ENCODE assay signal across 9 cellular contexts in the genomic region with DNA sequence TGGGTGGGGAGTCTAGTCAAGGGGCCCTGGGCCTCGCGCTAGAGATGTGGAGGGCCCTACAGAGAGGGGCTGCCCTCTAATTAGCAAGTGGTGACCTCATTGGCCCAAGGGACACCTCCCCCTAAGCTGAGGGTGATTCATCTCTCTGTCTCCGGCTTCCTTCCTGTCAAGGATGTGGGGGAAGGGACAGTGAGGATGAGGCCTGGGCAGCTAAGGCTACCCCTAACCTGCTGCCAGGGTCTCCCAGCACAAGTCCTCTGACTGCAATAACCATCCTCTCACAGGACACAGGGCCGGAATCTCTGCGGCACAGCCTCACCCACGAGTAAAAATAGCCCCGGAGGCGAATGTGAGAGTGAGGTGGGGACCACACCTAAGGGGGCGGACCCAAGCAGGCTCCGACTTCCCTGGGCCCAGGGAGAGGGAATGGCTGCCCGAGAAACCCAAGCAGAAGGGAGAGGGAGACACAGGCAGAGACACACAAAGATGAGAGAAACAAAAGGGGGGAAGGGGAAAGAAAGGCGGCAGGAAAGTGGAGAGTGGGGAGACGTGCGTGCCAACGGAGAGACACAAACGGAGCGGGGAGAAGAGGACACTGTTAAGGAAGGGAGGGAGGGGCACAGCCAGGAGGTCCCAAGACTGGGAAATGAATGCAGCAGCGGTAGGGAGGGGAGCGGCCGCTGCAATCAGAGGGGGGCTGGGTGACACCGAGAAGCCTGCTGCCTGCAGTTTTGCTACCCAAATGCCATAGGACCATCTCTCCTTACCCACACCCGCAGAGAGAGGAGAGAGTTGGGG. TPM values are rescaled to one million over a fixed set of nuclear protein-coding genes. Genes with fewer than 3 reads are reported as not detected.
DNase-seq lines count a peak whose midpoint lies in the region; ATAC-seq and TF ChIP-seq lines count a peak whose summit lies in the region.
"Had no signal": no experiment of that assay in that cellular context is flagged by ENCODE, and none has a peak within 500 bp of the region (broad histone marks: within the 10 kb centered on the region; RNA-seq: fewer than 3 reads in every experiment).

No MANE protein-coding gene starts in this region.

- WGBS in ovary, 3 donors, result 2 to 4% (median 3%) methylated on average over 22 of the region's 22 CpGs

- peak; percentile 38 for TF ChIP-seq POLR2A in ovary (IDR thresholded peaks at IDR 0.05)

- no peaks in the 10 kb centered on the region for H3K9me3 Mint-ChIP-seq in activated T-helper 2 cell treated with anti-CD3 and anti-CD28 coated beads, Interferon-gamma antibody, Interleukin-2, Interleukin-4, amounts not matched to agents 10 μg/mL and 5 μg/mL and 100 μg/mL, durations not matched to agents 14 hours and 24 hours and 36 hours

- H3K27me3 Mint-ChIP-seq in activated T-helper 2 cell treated with anti-CD3 and anti-CD28 coated beads, Interferon-gamma antibody, Interleukin-2, Interleukin-4, amounts not matched to agents 10 μg/mL and 5 μg/mL and 100 μg/mL, durations not matched to agents 14 hours and 24 hours and 36 hours (ENCODE audit: low read depth), result no peaks in the 10 kb centered on the region

- DNase-seq in Panc1 (ENCODE audit: low read depth, low spot score) (no peak), foreskin melanocyte (peak; percentile 59), ovary (peak; percentile 42 to 57 (median 56)), cerebellar cortex (ENCODE audit: low spot score) (no peak)
- DNase-seq in activated T-helper 2 cell treated with anti-CD3 and anti-CD28 coated beads, Interferon-gamma antibody, Interleukin-2, Interleukin-4, amounts not matched to agents 10 μg/mL and 5 μg/mL and 100 μg/mL, durations not matched to agents 14 hours and 24 hours and 36 hours (ENCODE audit: low spot score), result peak; percentile 60

- H3K36me3 ChIP-seq in BLaER1 (peaks cover 43% of the 10 kb centered on the region), Panc1 (ENCODE audit: control insufficient read depth, insufficient read depth, low read length) (peaks cover 21% of the 10 kb centered on the region), ovary (no peaks in the 10 kb centered on the region)

- CTCF ChIA-PET in Panc1 (lab: Charles Lee), result no interaction called here

- H3K9me3 ChIP-seq in BLaER1, result no peaks in the 10 kb centered on the region
- no peaks in the 10 kb centered on the region for H3K9me3 ChIP-seq in Panc1 (ENCODE audit: control insufficient read depth, insufficient read depth, low read depth, low read length)
- H3K9me3 ChIP-seq in ovary, result no peaks in the 10 kb centered on the region

- peaks cover 63% of the 10 kb centered on the region for H3K36me3 Mint-ChIP-seq in activated T-helper 2 cell treated with anti-CD3 and anti-CD28 coated beads, Interferon-gamma antibody, Interleukin-2, Interleukin-4, amounts not matched to agents 10 μg/mL and 5 μg/mL and 100 μg/mL, durations not matched to agents 14 hours and 24 hours and 36 hours (ENCODE audit: low read depth)

- POLR2A ChIA-PET in Panc1 (lab: Charles Lee), result interaction anchor here (0.6 to 0.8 kb wide), 6 partner anchors 64 to 1015 kb away, joined by 3 to 11 read pairs (median 8); partner anchors contain the start of gene NEU1

- ATAC-seq in GM21723 (IDR thresholded peaks at IDR 0.05; ENCODE audit: unreplicated experiment) (peak; percentile 28), Panc1 (no peak), HG03135 (IDR thresholded peaks at IDR 0.05; ENCODE audit: unreplicated experiment) (no peak)

- in situ Hi-C loops in Panc1 (cut with HindIII; ENCODE audit: low pct_unique_long_range_greater_than_20kb, low sequenced_read_pairs), result no loop called here

- peak overlapping the region; percentile 99 for H3K27ac ChIP-seq in BLaER1
- peak overlapping the region; percentile 100 for H3K27ac ChIP-seq in Panc1 (ENCODE audit: low read length)
- H3K27ac ChIP-seq in ovary, result peak overlapping the region; percentile 83 to 90

- peak overlapping the region; percentile 97 for H3K9ac ChIP-seq in BLaER1

- peaks cover 43% of the 10 kb centered on the region for H4K20me1 ChIP-seq in BLaER1

- peak overlapping the region; percentile 91 for H3K27ac Mint-ChIP-seq in activated T-helper 2 cell treated with anti-CD3 and anti-CD28 coated beads, Interferon-gamma antibody, Interleukin-2, Interleukin-4, amounts not matched to agents 10 μg/mL and 5 μg/mL and 100 μg/mL, durations not matched to agents 14 hours and 24 hours and 36 hours

- no peak for TF ChIP-seq EP300 in ovary (IDR thresholded peaks at IDR 0.05)

- peak overlapping the region; percentile 98 for H3K4me2 ChIP-seq in BLaER1

- BruUV-seq in Panc1 (replicated peaks; lab: Mats Ljungman, UMichigan), result no TSS peak

- TF ChIP-seq CTCF in Panc1 (IDR thresholded peaks at IDR 0.05) (no peak), ovary (IDR thresholded peaks at IDR 0.05) (no peak)

- peaks cover 56% of the 10 kb centered on the region for H3K4me1 Mint-ChIP-seq in activated T-helper 2 cell treated with anti-CD3 and anti-CD28 coated beads, Interferon-gamma antibody, Interleukin-2, Interleukin-4, amounts not matched to agents 10 μg/mL and 5 μg/mL and 100 μg/mL, durations not matched to agents 14 hours and 24 hours and 36 hours (ENCODE audit: low read depth)

- H3K4me3 ChIP-seq in BLaER1 (peak overlapping the region; percentile 89), Panc1 (ENCODE audit: low read depth in 2 of 2, low read length in 2 of 2) (peak overlapping the region; percentile 99 to 100), ovary (peak overlapping the region; percentile 63)

- H3K4me3 Mint-ChIP-seq in activated T-helper 2 cell treated with anti-CD3 and anti-CD28 coated beads, Interferon-gamma antibody, Interleukin-2, Interleukin-4, amounts not matched to agents 10 μg/mL and 5 μg/mL and 100 μg/mL, durations not matched to agents 14 hours and 24 hours and 36 hours (ENCODE audit: low read depth), result peak overlapping the region; percentile 93

- H3K4me1 ChIP-seq in BLaER1, result peaks cover 72% of the 10 kb centered on the region
- H3K4me1 ChIP-seq in Panc1 (ENCODE audit: control insufficient read depth, insufficient read depth, low read length), result peaks cover 63% of the 10 kb centered on the region
- H3K4me1 ChIP-seq in ovary (ENCODE audit: insufficient read depth), result peaks cover 12% of the 10 kb centered on the region

- H3K27me3 ChIP-seq in BLaER1, result no peaks in the 10 kb centered on the region
- no peaks in the 10 kb centered on the region for H3K27me3 ChIP-seq in Panc1 (ENCODE audit: control insufficient read depth, insufficient read depth, low read length)
- no peaks in the 10 kb centered on the region for H3K27me3 ChIP-seq in ovary

- intact Hi-C loops in Panc1 (cut with micrococcal nuclease; ENCODE audit: unreplicated experiment), result loop anchor here (10.0 kb wide), 1 partner anchor 100 kb away; no protein-coding TSS in a partner anchor
- intact Hi-C loops in activated T-helper 2 cell treated with anti-CD3 and anti-CD28 coated beads, Interferon-gamma antibody, Interleukin-2, Interleukin-4, amounts not matched to agents 10 μg/mL and 5 μg/mL and 100 μg/mL, durations not matched to agents 14 hours and 24 hours and 36 hours (cut with micrococcal nuclease), result loop anchor here (1.0 kb wide), 1 partner anchor 32 kb away; the partner anchor contains the start of gene ABHD16A
- intact Hi-C loops in ovary (cut with DNase I), result loop anchor here in 3 of 4 donors (5.0 to 10.0 kb wide), 3 partner anchors 60 to 100 kb away; partner anchors contain the start of gene VARS1 (in 1 of the 3)

RNA-seq across cellular contexts. Expression of gene CLIC1, which starts 1.4 kb away (rescaled TPM):
- total RNA-seq in Panc1 (2021; ENCODE audit: unreplicated experiment) (583 TPM), ovary (100 to 1,000 TPM; 128 to 208 (median 184) TPM)
- polyA plus RNA-seq in Panc1 (2012; ENCODE audit: insufficient read length), result 576 TPM
- total RNA-seq in activated T-helper 2 cell treated with anti-CD3 and anti-CD28 coated beads, Interferon-gamma antibody, Interleukin-2, Interleukin-4, amounts not matched to agents 10 μg/mL and 5 μg/mL and 100 μg/mL, durations not matched to agents 14 hours and 24 hours and 36 hours, result 412 and 423 TPM in 2 replicates
- 100 to 1,000 TPM; 199 to 473 TPM for polyA plus RNA-seq in ovary

RNA-seq across cellular contexts. Expression of gene MSH5, which starts 4.9 kb away (rescaled TPM):
- total RNA-seq in Panc1 (2021; ENCODE audit: unreplicated experiment) (38.1 TPM), ovary (10 to 100 TPM in 4 of 7 donors, 1 to 10 TPM in 3; 8.6 to 19.1 (median 14.5) TPM)
- 13.2 TPM for polyA plus RNA-seq in Panc1 (2012; ENCODE audit: insufficient read length)
- 82.8 and 93.3 TPM in 2 replicates for total RNA-seq in activated T-helper 2 cell treated with anti-CD3 and anti-CD28 coated beads, Interferon-gamma antibody, Interleukin-2, Interleukin-4, amounts not matched to agents 10 μg/mL and 5 μg/mL and 100 μg/mL, durations not matched to agents 14 hours and 24 hours and 36 hours
- polyA plus RNA-seq in ovary, result 1 to 10 TPM; 4.8 to 7.8 TPM

RNA-seq across cellular contexts. Expression of gene DDAH2, which starts 5.8 kb away (rescaled TPM):
- 104 TPM for total RNA-seq in Panc1 (2021; ENCODE audit: unreplicated experiment)
- 182 TPM for polyA plus RNA-seq in Panc1 (2012; ENCODE audit: insufficient read length)
- total RNA-seq in activated T-helper 2 cell treated with anti-CD3 and anti-CD28 coated beads, Interferon-gamma antibody, Interleukin-2, Interleukin-4, amounts not matched to agents 10 μg/mL and 5 μg/mL and 100 μg/mL, durations not matched to agents 14 hours and 24 hours and 36 hours, result 5.8 and 7.7 TPM in 2 replicates
- 100 to 1,000 TPM in 3 of 7 donors, 10 to 100 TPM in 4; 61.2 to 139 (median 95.2) TPM for total RNA-seq in ovary
- polyA plus RNA-seq in ovary, result 100 to 1,000 TPM in 1 of 2 donors, 10 to 100 TPM in 1; 23.9 to 127 TPM

RNA-seq across cellular contexts. Expression of gene MPIG6B, which starts 11.7 kb away (rescaled TPM):
- not detected for total RNA-seq in Panc1 (2021; ENCODE audit: unreplicated experiment)
- polyA plus RNA-seq in Panc1 (2012; ENCODE audit: insufficient read length), result 0.41 TPM
- total RNA-seq in activated T-helper 2 cell treated with anti-CD3 and anti-CD28 coated beads, Interferon-gamma antibody, Interleukin-2, Interleukin-4, amounts not matched to agents 10 μg/mL and 5 μg/mL and 100 μg/mL, durations not matched to agents 14 hours and 24 hours and 36 hours, result not detected in 2 replicates
- under 1 TPM in 3 of 7 donors, not detected in 4; 0.15 to 0.94 (median 0.69) TPM for total RNA-seq in ovary
- under 1 TPM; 0.06 to 0.60 TPM for polyA plus RNA-seq in ovary
- total RNA-seq: NCI-H460 had no signal

RNA-seq across cellular contexts. Expression of gene LY6G6C, which starts 13.4 kb away (rescaled TPM):
- total RNA-seq in Panc1 (2021; ENCODE audit: unreplicated experiment) (0.23 TPM), ovary (1 to 10 TPM in 2 of 7 donors, not detected in 5; 1.0 to 4.9 TPM)
- not detected for polyA plus RNA-seq in Panc1 (2012; ENCODE audit: insufficient read length)
- total RNA-seq in activated T-helper 2 cell treated with anti-CD3 and anti-CD28 coated beads, Interferon-gamma antibody, Interleukin-2, Interleukin-4, amounts not matched to agents 10 μg/mL and 5 μg/mL and 100 μg/mL, durations not matched to agents 14 hours and 24 hours and 36 hours, result not detected in 2 replicates
- polyA plus RNA-seq in ovary, result under 1 TPM in 1 of 2 donors, not detected in 1; 0.17 TPM
- total RNA-seq: NCI-H460 had no signal

Comparison
In these comparisons a context has a peak if more than half of its experiments do, and no peak if none do; other contexts are left out.
1. DNase-seq: peak in activated T-helper 2 cell treated with anti-CD3 and anti-CD28 coated beads, Interferon-gamma antibody, Interleukin-2, Interleukin-4, amounts not matched to agents 10 μg/mL and 5 μg/mL and 100 μg/mL, durations not matched to agents 14 hours and 24 hours and 36 hours (single experiment), foreskin melanocyte (single experiment) and ovary (5 of 5); none in Panc1 (single experiment) and cerebellar cortex (single experiment).
2. Peak in every context shown above with its lines, with median percentiles within 50 percentile points of each other: H3K27ac ChIP-seq and H3K4me3 ChIP-seq.